Comparison of ENCODE assay signal across 22 cellular contexts in the genomic region with DNA sequence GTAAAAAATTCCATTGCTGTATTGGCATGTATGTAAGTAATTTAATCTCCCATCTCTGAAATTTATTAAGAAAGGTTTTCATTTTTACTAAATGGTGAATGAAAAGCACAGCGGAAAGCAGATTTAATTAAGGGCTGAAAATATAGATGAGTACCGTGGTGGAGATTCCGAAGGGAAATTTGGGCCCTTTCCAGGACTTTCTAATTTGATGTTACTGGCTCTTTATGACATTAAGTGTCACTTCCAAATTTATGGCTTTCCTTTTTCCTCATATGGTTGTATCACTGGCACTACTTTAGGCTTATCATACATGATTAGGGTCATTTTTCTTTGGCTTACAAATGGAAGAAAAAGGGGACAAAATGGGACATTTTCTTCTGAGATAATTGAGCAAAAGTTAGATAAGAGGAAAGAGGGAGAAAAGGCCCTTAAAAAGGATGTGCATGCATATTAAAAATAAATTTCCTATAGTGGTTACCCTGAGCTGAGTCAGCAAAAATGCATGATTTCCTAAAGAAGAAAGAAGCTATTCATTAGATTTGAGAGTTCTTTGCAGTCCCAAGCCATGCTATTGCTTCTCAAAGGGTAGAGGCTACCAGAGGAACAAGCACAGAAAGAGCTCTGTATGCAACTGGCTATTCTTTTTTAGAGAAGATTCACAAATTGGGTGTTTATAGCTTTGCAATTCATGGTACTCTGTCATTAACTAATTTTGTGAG.
DNase-seq lines count a peak whose midpoint lies in the region; FAIRE-seq and TF ChIP-seq lines count a peak whose summit lies in the region.
"Had no signal": no experiment of that assay in that cellular context is flagged by ENCODE, and none has a peak within 500 bp of the region (broad histone marks: within the 10 kb centered on the region; RNA-seq: fewer than 3 reads in every experiment).

No MANE protein-coding gene starts in this region.

- no peaks in the 10 kb centered on the region for H3K9me2 ChIP-seq in Loucy (replicated peaks; ENCODE audit: low read depth, low read length)

- peak overlapping the region; percentile 50; the same call in 1 of the 2 replicates for H3K4me2 ChIP-seq in BLaER1
- peak overlapping the region; percentile 55 for H3K4me2 ChIP-seq in Loucy (ENCODE audit: low read depth, low read length, poor library complexity, severe bottlenecking)
- H3K4me2 ChIP-seq in astrocyte (ENCODE audit: low read length) = no peak overlapping the region
- H3K4me2 ChIP-seq: hepatocyte had no signal

- H3K36me3 Mint-ChIP-seq in astrocyte (ENCODE audit: low read depth, unreplicated experiment) (no peaks in the 10 kb centered on the region), glutamatergic neuron (ENCODE audit: unreplicated experiment) (no peaks in the 10 kb centered on the region)
- H3K36me3 Mint-ChIP-seq: activated CD4-positive, alpha-beta memory T cell treated with anti-CD3 and anti-CD28 coated beads for 36 hours; activated naive CD8-positive, alpha-beta T cell; T-cell had no signal

- peaks cover 3% of the 10 kb centered on the region for H3K9me3 Mint-ChIP-seq in astrocyte (ENCODE audit: unreplicated experiment)
- no peaks in the 10 kb centered on the region for H3K9me3 Mint-ChIP-seq in glutamatergic neuron (ENCODE audit: unreplicated experiment)
- H3K9me3 Mint-ChIP-seq: activated CD4-positive, alpha-beta memory T cell treated with anti-CD3 and anti-CD28 coated beads for 36 hours; activated T-helper 17 cell treated with anti-CD3 and anti-CD28 coated beads, Interleukin-2, amount 50 U/mL, for 72 hours; CD4-positive, alpha-beta T cell; T-cell had no signal

- H3K4me3 ChIP-seq in BLaER1 (no peak overlapping the region), Loucy (ENCODE audit: low read length, poor library complexity, severe bottlenecking) (peak overlapping the region; percentile 24), astrocyte (ENCODE audit: insufficient read depth, low read depth, low read length) (no peak overlapping the region)
- H3K4me3 ChIP-seq: hepatocyte, skin epidermis had no signal

- no peak for TF ChIP-seq CTCF in Loucy (conservative IDR thresholded peaks at IDR 0.05; ENCODE audit: low read length)
- no peak for TF ChIP-seq CTCF in astrocyte (IDR thresholded peaks at IDR 0.05; ENCODE audit: insufficient read depth, low read depth, low read length)
- no peak for TF ChIP-seq CTCF in glutamatergic neuron (IDR thresholded peaks at IDR 0.05; ENCODE audit: partially characterized antibody, unreplicated experiment)

- H3K79me2 ChIP-seq in Loucy (ENCODE audit: insufficient read depth, low read length) = no peaks in the 10 kb centered on the region
- H3K79me2 ChIP-seq in astrocyte (ENCODE audit: insufficient read depth, low read length) = no peaks in the 10 kb centered on the region
- H3K79me2 ChIP-seq: hepatocyte had no signal

- H3K27me3 Mint-ChIP-seq in astrocyte (ENCODE audit: low read depth, unreplicated experiment) = peaks cover 2% of the 10 kb centered on the region
- peaks cover 4% of the 10 kb centered on the region for H3K27me3 Mint-ChIP-seq in glutamatergic neuron (ENCODE audit: unreplicated experiment)
- H3K27me3 Mint-ChIP-seq: activated CD4-positive, alpha-beta memory T cell treated with anti-CD3 and anti-CD28 coated beads for 36 hours; activated T-helper 17 cell treated with anti-CD3 and anti-CD28 coated beads, Interleukin-2, amount 50 U/mL, for 72 hours had no signal

- no peak overlapping the region for H3K27ac ChIP-seq in BLaER1
- H3K27ac ChIP-seq in astrocyte (ENCODE audit: low read depth, low read length) = peak overlapping the region; percentile 98
- H3K27ac ChIP-seq: hepatocyte had no signal

- H3F3A ChIP-seq in Loucy (ENCODE audit: low read depth) = peaks cover 6% of the 10 kb centered on the region

- H3K27me3 ChIP-seq in BLaER1 = no peaks in the 10 kb centered on the region
- no peaks in the 10 kb centered on the region for H3K27me3 ChIP-seq in Loucy (ENCODE audit: insufficient read depth, low read length, poor library complexity, severe bottlenecking)
- H3K27me3 ChIP-seq in astrocyte (ENCODE audit: insufficient read depth, low read length) = no peaks in the 10 kb centered on the region
- H3K27me3 ChIP-seq: hepatocyte had no signal

- H4K20me1 ChIP-seq in BLaER1 = no peaks in the 10 kb centered on the region
- H4K20me1 ChIP-seq in Loucy (ENCODE audit: insufficient read depth, low read length, poor library complexity, severe bottlenecking) = no peaks in the 10 kb centered on the region
- no peaks in the 10 kb centered on the region for H4K20me1 ChIP-seq in astrocyte (ENCODE audit: insufficient read depth, low read length)

- no peaks in the 10 kb centered on the region for H3K36me3 ChIP-seq in BLaER1
- H3K36me3 ChIP-seq in Loucy (ENCODE audit: insufficient read depth, low read length) = no peaks in the 10 kb centered on the region
- no peaks in the 10 kb centered on the region for H3K36me3 ChIP-seq in astrocyte (ENCODE audit: insufficient read depth, low read length)

- DNase-seq in astrocyte (ENCODE audit: low read depth) (no peak), medulla oblongata (ENCODE audit: extremely low spot score) (peak; percentile 24), activated gamma-delta T cell treated with Interleukin-2 at 50 U/mL for 16 hours (no peak), glutamatergic neuron (no peak), ureter (ENCODE audit: low spot score) (no peak)
- DNase-seq: activated CD4-positive, alpha-beta memory T cell treated with anti-CD3 and anti-CD28 coated beads for 36 hours; activated CD8-positive, alpha-beta memory T cell treated with anti-CD3 and anti-CD28 coated beads, Interleukin-2, amount 50 U/mL, for 48 hours; aorta; CD4-positive, alpha-beta T cell; central memory CD4-positive, alpha-beta T cell; DMS153; MM.1S; NCI-H526; Right ventricle myocardium superior; stimulated activated CD4-positive, alpha-beta T cell treated with anti-CD3 and anti-CD28 coated beads, Interleukin-2, amount 100 ng/mL, for 24 hours; T-cell had no signal

- H3K4me1 ChIP-seq in BLaER1 = peaks cover 17% of the 10 kb centered on the region
- H3K4me1 ChIP-seq in Loucy (ENCODE audit: insufficient read depth, low read length, poor library complexity, severe bottlenecking) = peaks cover 47% of the 10 kb centered on the region
- peaks cover 51% of the 10 kb centered on the region for H3K4me1 ChIP-seq in astrocyte (ENCODE audit: insufficient read depth, low read length)

- H3K4me1 Mint-ChIP-seq in astrocyte (ENCODE audit: low read depth, unreplicated experiment) (peaks cover 44% of the 10 kb centered on the region), glutamatergic neuron (ENCODE audit: low read depth, unreplicated experiment) (no peaks in the 10 kb centered on the region)

- H3K9ac ChIP-seq in BLaER1 (no peak overlapping the region), Loucy (ENCODE audit: low read depth, low read length, poor library complexity, severe bottlenecking) (no peak overlapping the region), astrocyte (ENCODE audit: low read length) (no peak overlapping the region)

- no peak for FAIRE-seq in astrocyte (lab: Jason Lieb, UNC)

- H3K27ac Mint-ChIP-seq in astrocyte (ENCODE audit: unreplicated experiment) (peak overlapping the region; percentile 99), glutamatergic neuron (ENCODE audit: unreplicated experiment) (no peak overlapping the region)
- H3K27ac Mint-ChIP-seq: activated CD4-positive, alpha-beta memory T cell treated with anti-CD3 and anti-CD28 coated beads for 36 hours; activated naive CD8-positive, alpha-beta T cell; CD4-positive, alpha-beta T cell; T-cell had no signal

- H3K9me3 ChIP-seq in BLaER1 (no peaks in the 10 kb centered on the region), Loucy (ENCODE audit: insufficient read depth, low read depth, low read length) (no peaks in the 10 kb centered on the region), astrocyte (ENCODE audit: insufficient read depth, low read depth, low read length) (no peaks in the 10 kb centered on the region)

- no peak overlapping the region for H2AFZ ChIP-seq in Loucy (ENCODE audit: low read length)
- H2AFZ ChIP-seq in astrocyte (ENCODE audit: low read depth, low read length) = no peak overlapping the region
- H2AFZ ChIP-seq: hepatocyte had no signal

- no peak overlapping the region for H3K4me3 Mint-ChIP-seq in astrocyte (ENCODE audit: unreplicated experiment)
- no peak overlapping the region for H3K4me3 Mint-ChIP-seq in glutamatergic neuron (ENCODE audit: unreplicated experiment)
- H3K4me3 Mint-ChIP-seq: activated CD4-positive, alpha-beta memory T cell treated with anti-CD3 and anti-CD28 coated beads for 36 hours; activated naive CD8-positive, alpha-beta T cell; activated T-helper 17 cell treated with anti-CD3 and anti-CD28 coated beads, Interleukin-2, amount 50 U/mL, for 72 hours; CD4-positive, alpha-beta T cell; T-cell had no signal
